In the genomic region with DNA sequence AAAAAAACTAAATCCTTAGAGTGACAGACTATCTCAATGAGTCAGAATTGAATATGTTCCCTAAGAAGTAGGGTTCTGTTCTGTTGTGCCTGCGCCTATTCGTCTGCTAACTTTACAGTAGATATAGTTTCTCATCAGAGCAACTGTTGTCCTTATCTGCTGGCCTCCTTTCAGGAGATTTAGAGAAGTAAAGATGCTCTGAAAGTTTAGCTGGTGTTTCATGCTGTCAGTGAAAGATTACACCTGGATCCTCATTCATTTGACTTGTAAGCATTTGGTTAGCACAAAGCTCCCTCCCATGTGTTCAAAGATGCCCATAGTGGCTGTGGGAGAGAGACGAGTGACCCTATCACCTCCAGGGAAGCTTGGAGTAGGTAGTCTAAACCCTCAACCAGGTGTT, we compare ENCODE assay signal across 1 cellular context.
TF ChIP-seq lines count a peak whose summit lies in the region.

No MANE protein-coding gene starts in this region.

TF ChIP-seq in IMR-90, 13 proteins besides CTCF, POLR2A, EP300 and RAD21 (continued from another document):
- TF ChIP-seq NFE2L2 (IDR thresholded peaks at IDR 0.05; ENCODE audit: low read depth, low read length) (no peak), USF2 (IDR thresholded peaks at IDR 0.05; ENCODE audit: low read depth, low read length) (no peak), FOS (IDR thresholded peaks at IDR 0.05; ENCODE audit: low read depth, low read length) (no peak)
